In the genomic region with DNA sequence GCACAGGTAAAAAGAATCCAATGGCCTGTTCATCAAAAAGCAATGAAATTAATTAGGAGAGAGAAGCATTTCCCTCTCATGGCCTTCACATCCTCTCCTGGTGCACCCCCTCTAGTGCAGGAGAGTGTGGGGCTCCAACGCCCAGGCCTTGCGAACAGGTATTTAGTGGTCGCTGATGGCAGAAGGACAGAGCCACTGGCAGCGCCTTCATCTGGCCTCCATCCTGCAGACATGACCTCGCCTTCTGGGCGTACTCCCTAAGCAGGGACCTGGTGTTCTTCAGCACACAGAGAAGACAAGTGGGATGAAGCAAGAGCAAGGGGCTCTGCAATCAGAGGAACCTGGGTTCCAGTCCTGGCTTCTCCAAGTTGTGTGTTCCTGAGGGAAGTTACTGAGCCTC, we compare ENCODE assay signal across 16 cellular contexts.
DNase-seq lines count a peak whose midpoint lies in the region; ATAC-seq, FAIRE-seq and TF ChIP-seq lines count a peak whose summit lies in the region.
"Had no signal": no experiment of that assay in that cellular context is flagged by ENCODE, and none has a peak within 500 bp of the region (broad histone marks: within the 10 kb centered on the region; RNA-seq: fewer than 3 reads in every experiment).

No MANE protein-coding gene starts in this region.

- peak overlapping the region; percentile 74 for H3K4me3 Mint-ChIP-seq in activated CD4-positive, alpha-beta T cell treated with anti-CD3 and anti-CD28 coated beads for 36 hours
- H3K4me3 Mint-ChIP-seq in CD8-positive, alpha-beta memory T cell: peak overlapping the region; percentile 59 to 90 (median 84)
- H3K4me3 Mint-ChIP-seq in activated T-cell treated with anti-CD3 and anti-CD28 coated beads, Interleukin-2, amount 50 U/mL, for 72 hours: peak overlapping the region; percentile 75 to 92
- H3K4me3 Mint-ChIP-seq in naive thymus-derived CD8-positive, alpha-beta T cell: peak overlapping the region; percentile 63 to 87 (median 72)
- H3K4me3 Mint-ChIP-seq: CD14-positive monocyte, HFFc6, neural crest cell had no signal

- DNase-seq in activated CD4-positive, alpha-beta T cell treated with anti-CD3 and anti-CD28 coated beads for 36 hours: peak; percentile 44
- DNase-seq in activated CD4-positive, alpha-beta T cell treated with anti-CD3 and anti-CD28 coated beads, Interleukin-2, amount 50 U/mL, for 4 hours: no peak
- no peak for DNase-seq in CD8-positive, alpha-beta memory T cell
- peak in 1 of 2 donors; percentile 39 for DNase-seq in activated T-cell treated with anti-CD3 and anti-CD28 coated beads, Interleukin-2, amount 50 U/mL, for 72 hours
- no peak for DNase-seq in naive thymus-derived CD8-positive, alpha-beta T cell
- no peak for DNase-seq in activated effector memory CD4-positive, alpha-beta T cell treated with anti-CD3 and anti-CD28 coated beads, Interleukin-2, amount 50 U/mL, for 16 hours
- DNase-seq in kidney: no peak
- DNase-seq: DMS79 treated with DMSO at 0.1 percent for 48 hours, HFFc6, islet precursor cell, NCI-H187, NCI-H226 had no signal

- CTCF ChIA-PET in activated CD4-positive, alpha-beta T cell treated with anti-CD3 and anti-CD28 coated beads for 36 hours (lab: Charles Lee): interaction anchor here (0.6 to 4.4 kb wide), 4 partner anchors 9 to 128 kb away, joined by 3 to 27 read pairs (median 4); no protein-coding TSS in a partner anchor
- CTCF ChIA-PET in CD8-positive, alpha-beta memory T cell (lab: Charles Lee): interaction anchor here (1.7 to 4.3 kb wide), 2 partner anchors 9 to 129 kb away, joined by 6 to 24 read pairs; no protein-coding TSS in a partner anchor

- peaks cover 79% of the 10 kb centered on the region for H3K36me3 Mint-ChIP-seq in activated CD4-positive, alpha-beta T cell treated with anti-CD3 and anti-CD28 coated beads for 36 hours (ENCODE audit: low read depth)
- peaks cover 0 to 59% (median 11%) of the 10 kb centered on the region in 3 donors for H3K36me3 Mint-ChIP-seq in CD8-positive, alpha-beta memory T cell
- peaks cover 37 to 62% of the 10 kb centered on the region in 2 donors for H3K36me3 Mint-ChIP-seq in activated T-cell treated with anti-CD3 and anti-CD28 coated beads, Interleukin-2, amount 50 U/mL, for 72 hours (ENCODE audit: insufficient read depth in 2 of 2)
- peaks cover 0 to 62% (median 8%) of the 10 kb centered on the region in 3 donors for H3K36me3 Mint-ChIP-seq in naive thymus-derived CD8-positive, alpha-beta T cell

- peak overlapping the region; percentile 88 for H3K27ac Mint-ChIP-seq in activated CD4-positive, alpha-beta T cell treated with anti-CD3 and anti-CD28 coated beads for 36 hours
- peak overlapping the region; percentile 89 to 99 (median 96) for H3K27ac Mint-ChIP-seq in CD8-positive, alpha-beta memory T cell
- peak overlapping the region; percentile 98 for H3K27ac Mint-ChIP-seq in activated T-cell treated with anti-CD3 and anti-CD28 coated beads, Interleukin-2, amount 50 U/mL, for 72 hours
- H3K27ac Mint-ChIP-seq in naive thymus-derived CD8-positive, alpha-beta T cell: peak overlapping the region; percentile 88 to 98 (median 94)
- H3K27ac Mint-ChIP-seq: HFFc6 had no signal

- no peak for FAIRE-seq in kidney (lab: Jason Lieb, UNC)
- FAIRE-seq: A204.1 had no signal

- ATAC-seq in activated CD4-positive, alpha-beta T cell treated with anti-CD3 and anti-CD28 coated beads for 36 hours: peak; percentile 0
- peak; percentile 6 to 11 for ATAC-seq in activated T-cell treated with anti-CD3 and anti-CD28 coated beads, Interleukin-2, amount 50 U/mL, for 72 hours (replicated peaks in 1 of 2)
- ATAC-seq in naive thymus-derived CD8-positive, alpha-beta T cell: no peak
- no peak for ATAC-seq in HG03175 (IDR thresholded peaks at IDR 0.05; ENCODE audit: unreplicated experiment)

- no peaks in the 10 kb centered on the region for H3K9me3 ChIP-seq in CD8-positive, alpha-beta memory T cell (ENCODE audit: low read length)
- H3K9me3 ChIP-seq in kidney (ENCODE audit: control insufficient read depth in 1 of 2, low read length in 2 of 2): no peaks in the 10 kb centered on the region

- POLR2A ChIA-PET in activated CD4-positive, alpha-beta T cell treated with anti-CD3 and anti-CD28 coated beads for 36 hours (lab: Charles Lee): no interaction called here
- POLR2A ChIA-PET in CD8-positive, alpha-beta memory T cell (lab: Charles Lee): no interaction called here
- POLR2A ChIA-PET in naive thymus-derived CD8-positive, alpha-beta T cell (lab: Charles Lee): interaction anchor here (1.0 to 1.3 kb wide), 2 partner anchors 54 to 110 kb away, joined by 3 read pairs; no protein-coding TSS in a partner anchor

- H3K4me3 ChIP-seq in CD8-positive, alpha-beta memory T cell (ENCODE audit: low read length): peak overlapping the region; percentile 34
- no peak overlapping the region for H3K4me3 ChIP-seq in kidney (ENCODE audit: low read length in 2 of 2)

- H3K4me1 ChIP-seq in CD8-positive, alpha-beta memory T cell (ENCODE audit: insufficient read depth, low read length): peaks cover 87% of the 10 kb centered on the region
- peaks cover 0 to 5% of the 10 kb centered on the region in 2 donors for H3K4me1 ChIP-seq in kidney (ENCODE audit: control insufficient read depth in 1 of 2, insufficient read depth in 1 of 2, low read depth in 1 of 2, low read length in 2 of 2)

- no peaks in the 10 kb centered on the region for H3K27me3 Mint-ChIP-seq in activated CD4-positive, alpha-beta T cell treated with anti-CD3 and anti-CD28 coated beads for 36 hours
- peaks cover 0 to 1% of the 10 kb centered on the region in 2 donors for H3K27me3 Mint-ChIP-seq in CD8-positive, alpha-beta memory T cell
- no peaks in the 10 kb centered on the region for H3K27me3 Mint-ChIP-seq in activated T-cell treated with anti-CD3 and anti-CD28 coated beads, Interleukin-2, amount 50 U/mL, for 72 hours (ENCODE audit: low read depth)
- no peaks in the 10 kb centered on the region for H3K27me3 Mint-ChIP-seq in naive thymus-derived CD8-positive, alpha-beta T cell

- peaks cover 15% of the 10 kb centered on the region for H3K9me3 Mint-ChIP-seq in activated CD4-positive, alpha-beta T cell treated with anti-CD3 and anti-CD28 coated beads for 36 hours (ENCODE audit: low read depth)
- H3K9me3 Mint-ChIP-seq in CD8-positive, alpha-beta memory T cell: no peaks in the 10 kb centered on the region
- peaks cover 0 to 5% of the 10 kb centered on the region in 2 donors for H3K9me3 Mint-ChIP-seq in activated T-cell treated with anti-CD3 and anti-CD28 coated beads, Interleukin-2, amount 50 U/mL, for 72 hours
- H3K9me3 Mint-ChIP-seq in naive thymus-derived CD8-positive, alpha-beta T cell: no peaks in the 10 kb centered on the region
- H3K9me3 Mint-ChIP-seq: HFFc6, neural crest cell had no signal

- peaks cover 97% of the 10 kb centered on the region for H3K4me1 Mint-ChIP-seq in activated CD4-positive, alpha-beta T cell treated with anti-CD3 and anti-CD28 coated beads for 36 hours
- H3K4me1 Mint-ChIP-seq in CD8-positive, alpha-beta memory T cell: peaks cover 89 to 98% (median 98%) of the 10 kb centered on the region in 3 donors
- peaks cover 100% of the 10 kb centered on the region for H3K4me1 Mint-ChIP-seq in activated T-cell treated with anti-CD3 and anti-CD28 coated beads, Interleukin-2, amount 50 U/mL, for 72 hours (ENCODE audit: low read depth)
- H3K4me1 Mint-ChIP-seq in naive thymus-derived CD8-positive, alpha-beta T cell: peaks cover 59 to 98% (median 92%) of the 10 kb centered on the region in 4 donors
- H3K4me1 Mint-ChIP-seq: neural crest cell had no signal

- no peaks in the 10 kb centered on the region for H3K27me3 ChIP-seq in CD8-positive, alpha-beta memory T cell (ENCODE audit: insufficient read depth, low read length, poor library complexity, severe bottlenecking)

- H3K27ac ChIP-seq in CD8-positive, alpha-beta memory T cell (ENCODE audit: low read depth, low read length): no peak overlapping the region
- no peak overlapping the region for H3K27ac ChIP-seq in kidney (ENCODE audit: low read depth in 2 of 2, low read length in 2 of 2)

- TF ChIP-seq CTCF in kidney (IDR thresholded peaks at IDR 0.05; ENCODE audit: borderline replicate concordance, extremely low read depth, insufficient read depth): no peak

- intact Hi-C loops in activated CD4-positive, alpha-beta T cell treated with anti-CD3 and anti-CD28 coated beads for 36 hours (cut with DNase I, micrococcal nuclease): loop anchor here (1.0 to 10.0 kb wide), 6 partner anchors 10 to 2002 kb away; a partner anchor contains a TSS
- intact Hi-C loops in kidney (cut with DNase I): no loop called here

- no peak overlapping the region for H3K9ac ChIP-seq in kidney (ENCODE audit: low read length in 2 of 2)

- H3K36me3 ChIP-seq in CD8-positive, alpha-beta memory T cell (ENCODE audit: insufficient read depth, low read length): peaks cover under 1% of the 10 kb centered on the region
- no peaks in the 10 kb centered on the region for H3K36me3 ChIP-seq in kidney (ENCODE audit: control insufficient read depth in 1 of 2, insufficient read depth in 2 of 2, low read length in 2 of 2)

Comparison
In these comparisons a context has a peak if more than half of its experiments do, and no peak if none do; other contexts are left out.
1. ATAC-seq: peak in activated CD4-positive, alpha-beta T cell treated with anti-CD3 and anti-CD28 coated beads for 36 hours (single experiment) and activated T-cell treated with anti-CD3 and anti-CD28 coated beads, Interleukin-2, amount 50 U/mL, for 72 hours (2 of 2); none in naive thymus-derived CD8-positive, alpha-beta T cell (0 of 2) and HG03175 (single experiment).
2. Peak in every context shown above with its lines, with median percentiles within 50 percentile points of each other: H3K27ac Mint-ChIP-seq and H3K4me3 Mint-ChIP-seq.